Comparison of ENCODE assay signal across 33 cellular contexts in the genomic region with DNA sequence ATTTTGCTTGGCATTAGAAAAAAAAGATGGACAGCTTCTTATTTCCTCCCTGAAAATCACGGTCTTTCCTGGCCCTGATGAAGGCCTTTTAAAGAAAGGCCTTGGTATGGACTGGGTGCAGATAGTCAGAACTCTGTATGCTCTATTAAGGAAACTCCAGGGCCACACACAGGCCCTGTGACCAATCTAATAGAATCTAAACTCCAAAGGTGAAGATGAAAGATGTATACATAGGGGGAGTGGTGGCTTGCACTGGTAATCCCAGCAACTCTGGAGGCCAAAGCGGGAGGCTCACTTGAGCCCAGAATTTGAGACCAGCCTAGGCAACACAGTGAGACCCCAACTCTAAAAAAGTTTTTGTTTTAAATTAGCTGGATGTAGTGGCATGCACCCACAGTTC. TPM values are rescaled to one million over a fixed set of nuclear protein-coding genes. Genes with fewer than 3 reads are reported as not detected.
"Had no signal": no experiment of that assay in that cellular context is flagged by ENCODE, and none has a peak within 500 bp of the region (broad histone marks: within the 10 kb centered on the region; RNA-seq: fewer than 3 reads in every experiment).

No MANE protein-coding gene starts in this region.

- DNase-seq: colonic mucosa; cortex of kidney; dermis blood vessel endothelial cell; dorsolateral prefrontal cortex; effector CD4-positive, alpha-beta T cell; effector CD8-positive, alpha-beta T cell; effector memory CD4-positive, alpha-beta T cell; effector memory CD8-positive, alpha-beta T cell; endodermal cell; erythroblast; esophagus squamous epithelium; foreskin fibroblast; foreskin keratinocyte; foreskin melanocyte; gastrocnemius medialis; glutamatergic neuron; head of caudate nucleus; heart left ventricle; heart right ventricle had no signal

- H3K27ac ChIP-seq: colonic mucosa, coronary artery, dorsolateral prefrontal cortex, epithelial cell of prostate, esophagus muscularis mucosa, esophagus squamous epithelium, foreskin keratinocyte, gastrocnemius medialis, gastroesophageal sphincter, heart left ventricle, heart right ventricle had no signal

- H3K4me1 ChIP-seq: foreskin keratinocyte had no signal

- H3K27me3 Mint-ChIP-seq: effector memory CD8-positive, alpha-beta T cell had no signal

- H3K36me3 ChIP-seq: colonic mucosa had no signal

- H3K4me3 ChIP-seq: colonic mucosa, coronary artery, dorsolateral prefrontal cortex, esophagus muscularis mucosa, esophagus squamous epithelium, gastrocnemius medialis, gastroesophageal sphincter, heart left ventricle, heart right ventricle had no signal

- H3K27me3 ChIP-seq: colonic mucosa, dorsolateral prefrontal cortex, esophagus muscularis mucosa, esophagus squamous epithelium, foreskin keratinocyte, gastrocnemius medialis, gastroesophageal sphincter, heart left ventricle, heart right ventricle had no signal

- ATAC-seq: effector memory CD8-positive, alpha-beta T cell; esophagus mucosa; foreskin keratinocyte; gastrocnemius medialis; gastroesophageal sphincter; heart left ventricle; heart right ventricle had no signal

- H3K4me3 Mint-ChIP-seq: dendritic cell treated with granulocyte-macrophage colony-stimulating factor and Interleukin-4, amounts not matched to agents 40 ng/mL and 50 ng/mL, for 4 days; effector memory CD8-positive, alpha-beta T cell; endodermal cell had no signal

- H3K27ac Mint-ChIP-seq: dendritic cell treated with granulocyte-macrophage colony-stimulating factor and Interleukin-4, amounts not matched to agents 40 ng/mL and 50 ng/mL, for 4 days; effector memory CD8-positive, alpha-beta T cell; endodermal cell had no signal

- H3K9me3 ChIP-seq: colonic mucosa, gastrocnemius medialis, gastroesophageal sphincter had no signal

- FAIRE-seq: colon, endometrium, endothelial cell of umbilical vein, frontal cortex had no signal

- H3K9me3 Mint-ChIP-seq: effector memory CD8-positive, alpha-beta T cell had no signal

RNA-seq across cellular contexts. Expression of a gene that starts 37.3 kb away (rescaled TPM):
- total RNA-seq: dermis blood vessel endothelial cell, dermis microvascular lymphatic vessel endothelial cell, epithelial cell of proximal tubule, frontal cortex, glomerular endothelial cell had no signal
- polyA plus RNA-seq: fibroblast of lung had no signal
